Comparison of ENCODE assay signal across 22 cellular contexts in genomic region chr2:231718799-231719198, GRCh38.
"Had no signal": no experiment of that assay in that cellular context is flagged by ENCODE, and none has a peak within 500 bp of the region (broad histone marks: within the 10 kb centered on the region; RNA-seq: fewer than 3 reads in every experiment).

No MANE protein-coding gene starts in this region.

- H3K27me3 ChIP-seq: esophagus muscularis mucosa, gastrocnemius medialis, neutrophil, stomach had no signal

- ATAC-seq: gastrocnemius medialis, left cardiac atrium, sciatic nerve had no signal

- H3K36me3 Mint-ChIP-seq: immature natural killer cell, naive B cell had no signal

- H3K9me3 Mint-ChIP-seq: immature natural killer cell, nephron had no signal

- H3K4me3 ChIP-seq: esophagus muscularis mucosa, gastrocnemius medialis, left ventricle myocardium inferior, lung, skin epidermis, stomach had no signal

- H3K9me3 ChIP-seq: esophagus muscularis mucosa, gastrocnemius medialis, left ventricle myocardium inferior, neutrophil, stomach had no signal

- H3K4me3 Mint-ChIP-seq: immature natural killer cell, naive B cell, nephron had no signal

- H3K27ac ChIP-seq: epithelial cell of prostate, esophagus muscularis mucosa, gastrocnemius medialis, left ventricle myocardium inferior, neutrophil, stomach had no signal

- H3K27ac Mint-ChIP-seq: immature natural killer cell had no signal

- DNase-seq: cortex of kidney; effector memory CD4-positive, alpha-beta T cell; gastrocnemius medialis; immature natural killer cell; kidney; left cardiac atrium; left ventricle myocardium inferior; mesendoderm; naive B cell; stimulated activated CD4-positive, alpha-beta T cell treated with anti-CD3 and anti-CD28 coated beads, Interleukin-2, amount 100 ng/mL, for 24 hours; stimulated activated CD4-positive, alpha-beta T cell treated with anti-CD3 and anti-CD28 coated beads, Interleukin-4, amount 100 ng/mL, for 4 hours; stimulated activated naive CD4-positive, alpha-beta T cell; stomach; substantia nigra; trophoblast cell had no signal

- H3K36me3 ChIP-seq: gastrocnemius medialis, left ventricle myocardium inferior, neutrophil had no signal
